Comparison of ENCODE assay signal across 14 cellular contexts in the genomic region with DNA sequence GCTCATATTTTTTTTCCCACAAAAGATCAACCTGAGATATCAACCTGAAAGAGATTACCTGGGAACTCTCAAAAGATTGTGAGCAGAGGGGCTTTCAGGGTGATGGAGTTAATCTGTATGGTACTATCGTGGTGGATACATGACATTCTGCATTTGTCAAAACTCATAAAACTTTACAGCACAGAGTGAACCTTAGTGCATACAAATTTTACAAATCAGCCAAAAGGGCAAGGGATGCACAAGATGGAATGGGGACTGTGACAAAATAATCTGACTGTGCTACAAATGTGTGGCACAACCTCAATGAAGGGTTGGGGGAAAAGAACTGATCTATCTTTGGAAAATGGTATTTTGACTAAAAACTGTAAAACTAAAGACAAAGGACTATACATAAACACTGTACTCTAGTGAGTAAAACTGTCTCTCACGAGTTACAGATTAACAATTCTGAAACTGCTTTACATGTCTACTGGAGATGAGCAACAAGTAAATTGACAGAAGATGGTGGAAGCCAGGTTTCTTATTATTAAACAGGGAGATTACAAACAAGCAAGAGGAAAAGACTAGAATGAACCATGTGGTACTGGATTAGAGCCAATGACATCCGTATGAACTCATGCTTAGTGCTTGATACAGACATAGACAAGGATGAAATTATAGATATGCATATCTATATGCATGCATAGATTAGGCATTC. TPM values are rescaled to one million over a fixed set of nuclear protein-coding genes. Genes with fewer than 3 reads are reported as not detected.
DNase-seq lines count a peak whose midpoint lies in the region; ATAC-seq, FAIRE-seq and TF ChIP-seq lines count a peak whose summit lies in the region.
"Had no signal": no experiment of that assay in that cellular context is flagged by ENCODE, and none has a peak within 500 bp of the region (broad histone marks: within the 10 kb centered on the region; RNA-seq: fewer than 3 reads in every experiment).

No MANE protein-coding gene starts in this region.

- TF ChIP-seq POLR2A in endothelial cell of umbilical vein (IDR thresholded peaks at IDR 0.05; ENCODE audit: low read depth, low read length) (no peak), gastroesophageal sphincter (IDR thresholded peaks at IDR 0.05) (no peak)

- H3K9ac ChIP-seq in endothelial cell of umbilical vein (replicated peaks; ENCODE audit: extremely low read depth, insufficient read depth, low read length): no peak overlapping the region
- H3K9ac ChIP-seq: neural progenitor cell had no signal

- H2AFZ ChIP-seq in endothelial cell of umbilical vein (ENCODE audit: low read depth, low read length): no peak overlapping the region
- H2AFZ ChIP-seq: neural progenitor cell had no signal

- WGBS in gastroesophageal sphincter (ENCODE audit: low coverage in 1 of 2), 2 donors: 36 to 73% methylated on average over 2 to 3 of the region's 3 CpGs

- H3K4me3 ChIP-seq in endothelial cell of umbilical vein (replicated peaks in 1 of 3; ENCODE audit: insufficient read depth in 1 of 3, low read depth in 1 of 3, low read length in 3 of 3): no peak overlapping the region
- no peak overlapping the region for H3K4me3 ChIP-seq in gastroesophageal sphincter
- H3K4me3 ChIP-seq: heart left ventricle, neural progenitor cell had no signal

- CTCF ChIA-PET in endothelial cell of umbilical vein (lab: Charles Lee): interaction anchor here (1.2 kb wide), 1 partner anchor 52 kb away, joined by 3 read pairs; no protein-coding TSS in a partner anchor

- TF ChIP-seq EP300 in gastroesophageal sphincter (IDR thresholded peaks at IDR 0.05): no peak

- no peaks in the 10 kb centered on the region for H3K27me3 ChIP-seq in endothelial cell of umbilical vein (ENCODE audit: control insufficient read depth in 2 of 2, insufficient read depth in 2 of 2, low read length in 2 of 2)
- H3K27me3 ChIP-seq in gastroesophageal sphincter: no peaks in the 10 kb centered on the region
- H3K27me3 ChIP-seq: heart left ventricle, neural progenitor cell had no signal

- H3K27ac ChIP-seq in endothelial cell of umbilical vein (ENCODE audit: insufficient read depth, low read depth, low read length) (no peak overlapping the region), gastroesophageal sphincter (no peak overlapping the region)
- H3K27ac ChIP-seq: heart left ventricle, HL-60, neural progenitor cell had no signal

- no TSS peak for BruUV-seq in endothelial cell of umbilical vein (replicated peaks; lab: Mats Ljungman, UMichigan)

- dilution Hi-C loops in endothelial cell of umbilical vein (cut with MboI; ENCODE audit: extremely low pct_ligation_motif_present, low sequenced_read_pairs): no loop called here

- FAIRE-seq in GM18507 (lab: Jason Lieb, UNC) (peak; percentile 92), endothelial cell of umbilical vein (lab: Jason Lieb, UNC) (no peak)
- FAIRE-seq: astrocyte had no signal

- H3K9me3 ChIP-seq in endothelial cell of umbilical vein (replicated peaks; ENCODE audit: control insufficient read depth, insufficient read depth, low read length): no peaks in the 10 kb centered on the region
- H3K9me3 ChIP-seq in gastroesophageal sphincter: peaks cover 0 to 5% (median 0%) of the 10 kb centered on the region in 3 donors

- intact Hi-C loops in endothelial cell of umbilical vein (cut with micrococcal nuclease): no loop called here

- H3K36me3 ChIP-seq in endothelial cell of umbilical vein (ENCODE audit: control insufficient read depth in 2 of 2, extremely low read depth in 1 of 2, insufficient read depth in 2 of 2, low read length in 2 of 2) (no peaks in the 10 kb centered on the region), gastroesophageal sphincter (peaks cover 0 to 12% of the 10 kb centered on the region in 2 donors)
- H3K36me3 ChIP-seq: neural progenitor cell had no signal

- peaks cover 2% of the 10 kb centered on the region for H4K20me1 ChIP-seq in endothelial cell of umbilical vein (replicated peaks; ENCODE audit: control insufficient read depth, extremely low read depth, insufficient read depth, low read length)

- no peak overlapping the region for H3K4me2 ChIP-seq in endothelial cell of umbilical vein (ENCODE audit: insufficient read depth, low read length)
- H3K4me2 ChIP-seq: neural progenitor cell had no signal

- no peak for DNase-seq in GM18507 (ENCODE audit: extremely low spot score, insufficient read length, low read depth)
- peak; percentile 35 for DNase-seq in endothelial cell of umbilical vein (ENCODE audit: low read depth, low spot score)
- DNase-seq in NCI-H446 treated with DMSO at 0.1 percent for 48 hours (lab: John Stamatoyannopoulos, UW): no peak
- DNase-seq in AG08395 (ENCODE audit: low spot score): no peak
- DNase-seq in T1000 (lab: John Stamatoyannopoulos, UW): no peak
- DNase-seq: DMS 273 treated with DMSO at 0.1 percent for 48 hours, heart left ventricle, NCI-H524 had no signal

- no peak for TF ChIP-seq CTCF in endothelial cell of umbilical vein (IDR thresholded peaks at IDR 0.05; ENCODE audit: extremely low read depth in 1 of 2, insufficient read depth in 1 of 2, low read depth in 1 of 2, low read length in 2 of 2)
- TF ChIP-seq CTCF in gastroesophageal sphincter (IDR thresholded peaks at IDR 0.05): no peak

- H3K9me1 ChIP-seq in endothelial cell of umbilical vein (replicated peaks; ENCODE audit: control insufficient read depth, extremely low read depth, insufficient read depth, low read length): no peaks in the 10 kb centered on the region

- no peaks in the 10 kb centered on the region for H3K79me2 ChIP-seq in endothelial cell of umbilical vein (ENCODE audit: control insufficient read depth, insufficient read depth, low read length)

- POLR2A ChIA-PET in endothelial cell of umbilical vein (lab: Charles Lee): no interaction called here

- ATAC-seq in GM21360 (IDR thresholded peaks at IDR 0.05; ENCODE audit: unreplicated experiment) (peak; percentile 82), HG03103 (IDR thresholded peaks at IDR 0.05; ENCODE audit: low read depth, unreplicated experiment) (peak; percentile 70), gastroesophageal sphincter (no peak)
- ATAC-seq: heart left ventricle had no signal

- H3K4me1 ChIP-seq in endothelial cell of umbilical vein (ENCODE audit: control insufficient read depth, extremely low read depth, insufficient read depth, low read length) (no peaks in the 10 kb centered on the region), gastroesophageal sphincter (no peaks in the 10 kb centered on the region)
- H3K4me1 ChIP-seq: neural progenitor cell had no signal

TF ChIP-seq in endothelial cell of umbilical vein, 7 proteins besides CTCF, POLR2A, EP300 and RAD21:
- TF ChIP-seq EZH2 (IDR thresholded peaks at IDR 0.05; ENCODE audit: borderline replicate concordance, low read depth, low read length, severe bottlenecking): no peak
- TF ChIP-seq POLR2AphosphoS5 (IDR thresholded peaks at IDR 0.05; ENCODE audit: insufficient read depth, low read depth, low read length): no peak
- TF ChIP-seq GATA2 (IDR thresholded peaks at IDR 0.05; ENCODE audit: insufficient read depth, insufficient read length, low read depth, low read length): no peak
- TF ChIP-seq JUN (IDR thresholded peaks at IDR 0.05; ENCODE audit: borderline replicate concordance, insufficient read depth, insufficient read length, low read depth): no peak
- no peak for TF ChIP-seq FOS (IDR thresholded peaks at IDR 0.05; ENCODE audit: borderline replicate concordance, insufficient read depth, low read length)
- TF ChIP-seq, protein P1, sequence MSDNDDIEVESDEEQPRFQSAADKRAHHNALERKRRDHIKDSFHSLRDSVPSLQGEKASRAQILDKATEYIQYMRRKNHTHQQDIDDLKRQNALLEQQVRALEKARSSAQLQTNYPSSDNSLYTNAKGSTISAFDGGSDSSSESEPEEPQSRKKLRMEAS (IDR thresholded peaks at IDR 0.05; ENCODE audit: insufficient read depth, insufficient read length): no peak
- TF ChIP-seq MYC (IDR thresholded peaks at IDR 0.05; ENCODE audit: low read depth, low read length): no peak
TF ChIP-seq in endothelial cell of umbilical vein: peak in this region for 0.

RNA-seq across cellular contexts. Expression of a gene that starts 24.8 kb away (rescaled TPM):
- total RNA-seq in endothelial cell of umbilical vein (not detected in 2 replicates), gastroesophageal sphincter (not detected)
- not detected in 2 replicates for polyA plus RNA-seq in endothelial cell of umbilical vein
- polyA plus RNA-seq in endothelial cell of umbilical vein (2011; cell fraction: cytosol; rRNA removed): not detected in 2 replicates
- not detected in 2 replicates for polyA plus RNA-seq in endothelial cell of umbilical vein (2011; cell fraction: nucleus; rRNA removed)
- polyA plus RNA-seq in endothelial cell of umbilical vein (2012): not detected in 2 replicates
- not detected in 2 replicates for polyA minus RNA-seq in endothelial cell of umbilical vein
- not detected for polyA minus RNA-seq in endothelial cell of umbilical vein (2011; cell fraction: cytosol; rRNA and poly(A)+ RNA removed)
- not detected in 2 replicates for polyA minus RNA-seq in endothelial cell of umbilical vein (2011; cell fraction: nucleus; rRNA and poly(A)+ RNA removed)
- total RNA-seq: astrocyte had no signal

RNA-seq across cellular contexts. Expression of a gene that starts 59.9 kb away (rescaled TPM):
- total RNA-seq in endothelial cell of umbilical vein (0.48 TPM in 1 of 2 replicates, not detected in the other), gastroesophageal sphincter (not detected)
- 0.41 and 0.43 TPM in 2 replicates for polyA plus RNA-seq in endothelial cell of umbilical vein
- 0.25 and 0.58 TPM in 2 replicates for polyA plus RNA-seq in endothelial cell of umbilical vein (2011; cell fraction: cytosol; rRNA removed)
- 0.13 and 0.31 TPM in 2 replicates for polyA plus RNA-seq in endothelial cell of umbilical vein (2011; cell fraction: nucleus; rRNA removed)
- 0.52 TPM in 1 of 2 replicates, not detected in the other for polyA plus RNA-seq in endothelial cell of umbilical vein (2012)
- 0.59 TPM in 1 of 2 replicates, not detected in the other for polyA minus RNA-seq in endothelial cell of umbilical vein
- polyA minus RNA-seq in endothelial cell of umbilical vein (2011; cell fraction: cytosol; rRNA and poly(A)+ RNA removed): not detected
- not detected in 2 replicates for polyA minus RNA-seq in endothelial cell of umbilical vein (2011; cell fraction: nucleus; rRNA and poly(A)+ RNA removed)
